Comparison of ENCODE assay signal across 27 cellular contexts in genomic region chr17:65236321-65236720, GRCh38.
"Had no signal": no experiment of that assay in that cellular context is flagged by ENCODE, and none has a peak within 500 bp of the region (broad histone marks: within the 10 kb centered on the region; RNA-seq: fewer than 3 reads in every experiment).

No MANE protein-coding gene starts in this region.

- H3K4me3 ChIP-seq: stomach, suprapubic skin, testis, thoracic aorta, thyroid gland, tibial artery, tibial nerve, transverse colon, upper lobe of left lung, upper lobe of right lung, uterus, vagina had no signal

- H3K27ac ChIP-seq: stomach, suprapubic skin, testis, thoracic aorta, thyroid gland, tibial artery, tibial nerve, transverse colon, upper lobe of left lung, upper lobe of right lung, uterus, vagina had no signal

- H3K4me1 ChIP-seq: stomach, testis, thyroid gland, tibial artery, tibial nerve, transverse colon, upper lobe of left lung, uterus, vagina had no signal

- H3K36me3 ChIP-seq: stomach, suprapubic skin, thoracic aorta, thyroid gland, tibial artery, tibial nerve, transverse colon, upper lobe of left lung, upper lobe of right lung, uterus, vagina had no signal

- ATAC-seq: stimulated activated effector memory CD8-positive, alpha-beta T cell treated with anti-CD3 and anti-CD28 coated beads, Interleukin-12 subunit alpha, Interleukin-12 subunit beta, amount 100 ng/mL, for 72 hours; stimulated activated memory B cell treated with anti-CD40 and anti-IgM and Interleukin-4, amounts not matched to agents 10 μg/mL and 1 μg/mL and 100 μg/mL, for 72 hours; stimulated activated naive B cell treated with anti-CD40 and anti-IgM and Interleukin-4, amounts not matched to agents 10 μg/mL and 1 μg/mL and 100 μg/mL, for 72 hours; stimulated activated naive CD8-positive, alpha-beta T cell treated with anti-CD3 and anti-CD28 coated beads, Interleukin-15, amount 100 ng/mL, for 72 hours; stimulated activated naive CD8-positive, alpha-beta T cell treated with anti-CD3 and anti-CD28 coated beads, Interleukin-15, Interleukin-2, amounts not matched to agents 100 U/mL and 50 U/mL, for 24 hours; upper lobe of right lung had no signal

- H3K27me3 ChIP-seq: suprapubic skin, testis, thyroid gland, transverse colon, upper lobe of left lung, upper lobe of right lung, uterus, vagina had no signal

- FAIRE-seq: urothelium cell line had no signal

- H3K9me3 ChIP-seq: suprapubic skin, testis, thoracic aorta, thyroid gland, transverse colon, upper lobe of left lung, upper lobe of right lung, uterus, vagina had no signal

- DNase-seq: stimulated activated CD4-positive, alpha-beta T cell treated with anti-CD3 and anti-CD28 coated beads, Interleukin-2, amount 100 ng/mL, for 48 hours; stimulated activated CD4-positive, alpha-beta T cell treated with anti-CD3 and anti-CD28 coated beads, Interleukin-4, amount 100 ng/mL, for 1 hour; stimulated activated CD4-positive, alpha-beta T cell treated with anti-CD3 and anti-CD28 coated beads, Interleukin-4, amount 100 ng/mL, for 24 hours; stimulated activated CD4-positive, alpha-beta T cell treated with anti-CD3 and anti-CD28 coated beads, Interleukin-4, amount 100 ng/mL, for 4 hours; stimulated activated CD8-positive, alpha-beta memory T cell treated with anti-CD3 and anti-CD28 coated beads, Interleukin-4, amount 100 ng/mL, for 48 hours; stimulated activated naive B cell treated with anti-CD40 and anti-IgM and Interleukin-4, amounts not matched to agents 10 μg/mL and 1 μg/mL and 100 μg/mL, for 72 hours; stimulated activated naive CD4-positive, alpha-beta T cell; stimulated activated naive CD4-positive, alpha-beta T cell treated with Interleukin-2 at 50 U/mL for 16 hours; stimulated activated naive CD8-positive, alpha-beta T cell treated with anti-CD3 and anti-CD28 coated beads, Interleukin-15, amount 100 ng/mL, for 72 hours; stimulated activated naive CD8-positive, alpha-beta T cell treated with anti-CD3 and anti-CD28 coated beads, Interleukin-15, Interleukin-2, amounts not matched to agents 100 U/mL and 50 U/mL, for 24 hours; stomach; substantia nigra; testis; thyroid gland; tibial artery; transverse colon; trophoblast cell; upper lobe of left lung; upper lobe of right lung; uterus had no signal
